Comparison of ENCODE assay signal across 11 cellular contexts in genomic region chr19:47258895-47259555, GRCh38. TPM values are rescaled to one million over a fixed set of nuclear protein-coding genes. Genes with fewer than 3 reads are reported as not detected.
DNase-seq lines count a peak whose midpoint lies in the region; ATAC-seq and TF ChIP-seq lines count a peak whose summit lies in the region.
"Had no signal": no experiment of that assay in that cellular context is flagged by ENCODE, and none has a peak within 500 bp of the region (broad histone marks: within the 10 kb centered on the region; RNA-seq: fewer than 3 reads in every experiment).

No MANE protein-coding gene starts in this region.

- intact Hi-C loops in A673 (cut with micrococcal nuclease; ENCODE audit: unreplicated experiment) = no loop called here
- intact Hi-C loops in body of pancreas (cut with DNase I) = no loop called here

- no peak overlapping the region for H3K27ac Mint-ChIP-seq in GM23338
- H3K27ac Mint-ChIP-seq in neural progenitor cell = no peak overlapping the region

- CTCF ChIA-PET in A673 (lab: Charles Lee) = no interaction called here

- no peak overlapping the region for H3K9ac ChIP-seq in neural progenitor cell

- H3K4me1 Mint-ChIP-seq in GM23338 (peaks cover 16% of the 10 kb centered on the region), neural progenitor cell (peaks cover 21% of the 10 kb centered on the region)

- 70 to 71% methylated on average over 6 of the region's 6 CpGs for WGBS in body of pancreas, 2 donors

- DNase-seq in A673 (ENCODE audit: low spot score) (no peak), GM23338 (ENCODE audit: low spot score) (no peak), body of pancreas (no peak), neural progenitor cell (ENCODE audit: low spot score) (no peak), HuH-7.5 (ENCODE audit: low spot score) (no peak), NCI-H2107 (lab: John Stamatoyannopoulos, UW) (no peak), foreskin melanocyte (no peak)
- DNase-seq: amygdala, erythroblast had no signal

- peaks cover 7% of the 10 kb centered on the region for H3K4me1 ChIP-seq in A673 (ENCODE audit: insufficient read depth, low read length, poor library complexity, severe bottlenecking)
- peaks cover 10% of the 10 kb centered on the region; the same call in 1 of the 2 replicates for H3K4me1 ChIP-seq in GM23338 (ENCODE audit: insufficient read depth)
- peaks cover 66% of the 10 kb centered on the region for H3K4me1 ChIP-seq in body of pancreas
- H3K4me1 ChIP-seq in neural progenitor cell = peaks cover 9% of the 10 kb centered on the region

- H3K36me3 Mint-ChIP-seq in GM23338 (ENCODE audit: low read depth) (peaks cover 50% of the 10 kb centered on the region), neural progenitor cell (peaks cover 31% of the 10 kb centered on the region)

- BruUV-seq in A673 (replicated peaks; lab: Mats Ljungman, UMichigan) = no TSS peak

- POLR2A ChIA-PET in A673 (lab: Charles Lee; ENCODE audit: low non-redundant PET) = no interaction called here

- ATAC-seq in GM23338 (no peak), body of pancreas (no peak), HG03280 (IDR thresholded peaks at IDR 0.05; ENCODE audit: unreplicated experiment) (no peak)

- no peaks in the 10 kb centered on the region for H3K9me2 ChIP-seq in GM23338 (ENCODE audit: insufficient read depth)

- H3K4me3 ChIP-seq in A673 (ENCODE audit: low read depth, low read length, poor library complexity, severe bottlenecking) = no peak overlapping the region
- H3K4me3 ChIP-seq in GM23338 = 0 out of 2 replicates have a peak overlapping the region, but pooled peaks have one; percentile 54
- no peak overlapping the region for H3K4me3 ChIP-seq in body of pancreas
- no peak overlapping the region for H3K4me3 ChIP-seq in neural progenitor cell

- no peak for TF ChIP-seq POLR2A in body of pancreas (IDR thresholded peaks at IDR 0.05)

- no peaks in the 10 kb centered on the region for H3K27me3 ChIP-seq in A673 (replicated peaks; ENCODE audit: insufficient read depth, low read depth, low read length, poor library complexity)
- no peaks in the 10 kb centered on the region for H3K27me3 ChIP-seq in GM23338 (ENCODE audit: insufficient read depth)
- H3K27me3 ChIP-seq in body of pancreas = no peaks in the 10 kb centered on the region
- no peaks in the 10 kb centered on the region for H3K27me3 ChIP-seq in neural progenitor cell

- TF ChIP-seq CTCF in A673 (conservative IDR thresholded peaks at IDR 0.05; ENCODE audit: low read depth, low read length) (no peak), GM23338 (conservative IDR thresholded peaks at IDR 0.05; ENCODE audit: low read depth in 2 of 2) (no peak), body of pancreas (IDR thresholded peaks at IDR 0.05) (no peak), neural progenitor cell (IDR thresholded peaks at IDR 0.05) (no peak)

- no peak overlapping the region for H2AFZ ChIP-seq in GM23338
- no peak overlapping the region for H2AFZ ChIP-seq in neural progenitor cell (replicated peaks)

- H3K9me3 ChIP-seq in A673 (ENCODE audit: low read depth, low read length, poor library complexity, severe bottlenecking) = no peaks in the 10 kb centered on the region
- H3K9me3 ChIP-seq in body of pancreas = no peaks in the 10 kb centered on the region
- H3K9me3 ChIP-seq in neural progenitor cell (ENCODE audit: low read depth) = no peaks in the 10 kb centered on the region

- peaks cover 31% of the 10 kb centered on the region for H3K36me3 ChIP-seq in A673 (ENCODE audit: insufficient read depth, low read length, poor library complexity, severe bottlenecking)
- H3K36me3 ChIP-seq in GM23338 (ENCODE audit: insufficient read depth) = peaks cover 8% of the 10 kb centered on the region
- H3K36me3 ChIP-seq in body of pancreas (replicated peaks in 1 of 2; ENCODE audit: insufficient read depth in 1 of 2, low read depth in 2 of 2) = peaks cover 0 to 2% of the 10 kb centered on the region in 2 donors
- no peaks in the 10 kb centered on the region for H3K36me3 ChIP-seq in neural progenitor cell

- H3K4me2 ChIP-seq in GM23338 = no peak overlapping the region
- H3K4me2 ChIP-seq in neural progenitor cell = peak overlapping the region; percentile 90

- H3K9me3 Mint-ChIP-seq in GM23338 (no peaks in the 10 kb centered on the region; the same call in 1 of the 3 replicates), neural progenitor cell (no peaks in the 10 kb centered on the region)

- peaks cover 15% of the 10 kb centered on the region for H3K79me2 ChIP-seq in GM23338 (replicated peaks; ENCODE audit: insufficient read depth)
- H3K79me2 ChIP-seq in neural progenitor cell (ENCODE audit: low read depth) = peaks cover 19% of the 10 kb centered on the region

- H3K27ac ChIP-seq in A673 (ENCODE audit: low read depth, low read length, poor library complexity, severe bottlenecking) (peak overlapping the region; percentile 37), GM23338 (ENCODE audit: low read depth) (no peak overlapping the region), body of pancreas (peak overlapping the region; percentile 94 to 97 (median 96)), neural progenitor cell (no peak overlapping the region)

- peaks cover 17% of the 10 kb centered on the region; the same call in 1 of the 2 replicates for H3F3A ChIP-seq in GM23338 (replicated peaks; ENCODE audit: low read depth)
- H3F3A ChIP-seq in neural progenitor cell (ENCODE audit: low read depth) = peaks cover 21% of the 10 kb centered on the region

- H3K27me3 Mint-ChIP-seq in GM23338 (ENCODE audit: insufficient read depth, low read depth, poor library complexity) (peaks cover 15% of the 10 kb centered on the region), neural progenitor cell (ENCODE audit: insufficient read depth, low read depth) (peaks cover 11% of the 10 kb centered on the region)

- H4K20me1 ChIP-seq in GM23338 (replicated peaks; ENCODE audit: insufficient read depth) (no peaks in the 10 kb centered on the region; the same call in 1 of the 2 replicates), neural progenitor cell (ENCODE audit: low read depth) (peaks cover 25% of the 10 kb centered on the region)

- H3K4me3 Mint-ChIP-seq in GM23338 (peak overlapping the region; percentile 88), neural progenitor cell (peak overlapping the region; percentile 73)

RNA-seq across cellular contexts. Expression of gene CCDC9, which starts 2.7 kb away (rescaled TPM):
- 36.4 and 39.7 TPM in 2 replicates for total RNA-seq in A673 (2021)
- 14.5 and 17.3 TPM in 2 replicates for total RNA-seq in GM23338 (2014; rRNA removed; shearing (Covaris generic))
- 15.0 and 15.3 TPM in 2 replicates for polyA plus RNA-seq in GM23338 (2016; fragmentation: Nextera tagmentation; extraction: Ambion mirVana)
- total RNA-seq in body of pancreas = 10 to 100 TPM; 51.1 to 55.7 TPM
- total RNA-seq in neural progenitor cell (ENCODE audit: low replicate concordance) = 3.4 and 16.0 TPM in 2 replicates

RNA-seq across cellular contexts. Expression of gene INAFM1, which starts 15.7 kb away (rescaled TPM):
- total RNA-seq in A673 (2021) = 13.8 and 15.9 TPM in 2 replicates
- 1.7 and 2.9 TPM in 2 replicates for total RNA-seq in GM23338 (2014; rRNA removed; shearing (Covaris generic))
- 10.2 and 12.7 TPM in 2 replicates for polyA plus RNA-seq in GM23338 (2016; fragmentation: Nextera tagmentation; extraction: Ambion mirVana)
- 10 to 100 TPM in 1 of 2 donors, 1 to 10 TPM in 1; 9.1 to 10.2 TPM for total RNA-seq in body of pancreas
- 3.7 TPM in 1 of 2 replicates, not detected in the other for total RNA-seq in neural progenitor cell (ENCODE audit: low replicate concordance)

RNA-seq across cellular contexts. Expression of gene BBC3, which starts 28.0 kb away (rescaled TPM):
- total RNA-seq in A673 (2021) = 2.7 and 3.7 TPM in 2 replicates
- total RNA-seq in GM23338 (2014; rRNA removed; shearing (Covaris generic)) = 27.8 and 31.9 TPM in 2 replicates
- 23.4 and 25.8 TPM in 2 replicates for polyA plus RNA-seq in GM23338 (2016; fragmentation: Nextera tagmentation; extraction: Ambion mirVana)
- 10 to 100 TPM in 1 of 2 donors, 1 to 10 TPM in 1; 1.3 to 11.4 TPM for total RNA-seq in body of pancreas
- total RNA-seq in neural progenitor cell (ENCODE audit: low replicate concordance) = 2.8 and 19.1 TPM in 2 replicates

RNA-seq across cellular contexts. Expression of gene C5AR1, which starts 50.6 kb away (rescaled TPM):
- total RNA-seq in A673 (2021) = 0.92 and 1.2 TPM in 2 replicates
- total RNA-seq in GM23338 (2014; rRNA removed; shearing (Covaris generic)) = 0.58 TPM in 1 of 2 replicates, not detected in the other
- 0.08 TPM in 1 of 2 replicates, not detected in the other for polyA plus RNA-seq in GM23338 (2016; fragmentation: Nextera tagmentation; extraction: Ambion mirVana)
- 1 to 10 TPM; 2.6 to 5.4 TPM for total RNA-seq in body of pancreas
- total RNA-seq in neural progenitor cell (ENCODE audit: low replicate concordance) = 0.06 TPM in 1 of 2 replicates, not detected in the other
- total RNA-seq: kidney epithelial cell had no signal

Comparison
In these comparisons a context has a peak if more than half of its experiments do, and no peak if none do; other contexts are left out.
1. H3K27ac ChIP-seq: peak in A673 (single experiment) and body of pancreas (4 of 4); none in GM23338 (single experiment) and neural progenitor cell (single experiment).